Comparison of ENCODE assay signal across 8 cellular contexts in genomic region chr2:161992526-161992925, GRCh38.
DNase-seq lines count a peak whose midpoint lies in the region; ATAC-seq and TF ChIP-seq lines count a peak whose summit lies in the region.

No MANE protein-coding gene starts in this region.

- intact Hi-C loops in natural killer cell (cut with micrococcal nuclease): no loop called here

- peak; percentile 86 for ATAC-seq in GM18873 (IDR thresholded peaks at IDR 0.05; ENCODE audit: low FRiP score, unreplicated experiment)
- peak; percentile 73 for ATAC-seq in HG03196 (IDR thresholded peaks at IDR 0.05; ENCODE audit: unreplicated experiment)
- ATAC-seq in natural killer cell: peak; percentile 17 to 57 (median 31)

- H3K27me3 Mint-ChIP-seq in natural killer cell (ENCODE audit: low read depth in 2 of 2): no peaks in the 10 kb centered on the region

- peak overlapping the region; percentile 70 for H3K4me3 Mint-ChIP-seq in natural killer cell

- H3K27ac Mint-ChIP-seq in natural killer cell: peak overlapping the region; percentile 79 to 84

- peaks cover 30 to 38% of the 10 kb centered on the region in 2 donors for H3K4me1 Mint-ChIP-seq in natural killer cell

- no peaks in the 10 kb centered on the region for H3K9me3 Mint-ChIP-seq in natural killer cell

- H3K36me3 Mint-ChIP-seq in natural killer cell: no peaks in the 10 kb centered on the region

- peak; percentile 70 for DNase-seq in activated CD8-positive, alpha-beta memory T cell treated with anti-CD3 and anti-CD28 coated beads for 24 hours
- DNase-seq in natural killer cell (no peak), NOMO-1 treated with dmso at 0.1 percent for 144 hours (lab: John Stamatoyannopoulos, UW; ENCODE audit: unreplicated experiment) (no peak), NCI-H2081 treated with DMSO at 0.1 percent for 48 hours (lab: John Stamatoyannopoulos, UW) (no peak), cortex of kidney (lab: John Stamatoyannopoulos, UW) (no peak), NCI-H82 treated with DMSO at 0.1 percent for 48 hours (lab: John Stamatoyannopoulos, UW; ENCODE audit: unreplicated experiment) (no peak)

- no peak for TF ChIP-seq CTCF in natural killer cell (IDR thresholded peaks at IDR 0.05)

Comparison
In these comparisons a context has a peak if more than half of its experiments do, and no peak if none do; other contexts are left out.
1. ATAC-seq: peak in every context shown above with its lines; median percentile 86 in GM18873; 73 in HG03196; 31 in natural killer cell.